ENCODE assay signal across 8 cellular contexts in the genomic region with DNA sequence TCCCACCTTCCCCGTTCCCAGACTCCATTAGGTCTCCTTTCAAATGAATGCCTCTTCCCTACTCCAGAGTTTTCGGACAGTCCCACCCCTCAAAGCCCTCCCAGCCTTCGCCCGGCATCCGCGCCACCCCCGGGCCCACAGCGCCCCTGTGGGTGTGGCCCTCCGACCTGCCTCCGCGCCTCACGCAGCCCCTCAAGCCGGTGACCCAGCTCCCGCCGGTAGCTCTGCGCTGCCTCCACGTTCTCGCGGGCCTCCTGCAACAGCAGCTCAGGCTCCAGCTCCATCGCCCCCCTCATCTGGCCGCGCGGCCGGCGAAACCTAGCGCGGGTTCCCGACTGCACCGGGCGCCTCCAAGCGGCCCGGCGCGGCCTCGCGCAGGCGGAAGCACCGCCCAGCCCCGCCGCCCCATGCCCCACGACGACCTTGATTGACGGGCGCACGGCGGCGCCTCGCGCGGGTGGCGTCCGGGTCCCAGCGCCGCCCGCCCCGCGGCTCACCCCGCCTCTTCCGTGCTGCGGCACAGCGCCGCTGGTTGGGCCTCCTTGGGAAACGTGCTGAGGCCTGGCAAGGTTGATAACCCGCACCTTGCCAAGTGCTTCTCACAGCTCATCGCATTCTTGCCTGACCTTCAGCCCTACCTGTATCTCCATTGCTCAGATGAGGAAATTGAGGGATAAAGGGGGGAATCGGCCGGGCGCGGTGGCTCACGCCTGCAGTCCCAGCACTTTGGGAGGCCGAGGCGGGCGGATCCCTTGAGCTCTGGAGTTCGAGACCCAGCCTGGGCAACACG. TPM values are rescaled to one million over a fixed set of nuclear protein-coding genes. Genes with fewer than 3 reads are reported as not detected.
DNase-seq lines count a peak whose midpoint lies in the region; ATAC-seq and TF ChIP-seq lines count a peak whose summit lies in the region.

A gene with protein sequence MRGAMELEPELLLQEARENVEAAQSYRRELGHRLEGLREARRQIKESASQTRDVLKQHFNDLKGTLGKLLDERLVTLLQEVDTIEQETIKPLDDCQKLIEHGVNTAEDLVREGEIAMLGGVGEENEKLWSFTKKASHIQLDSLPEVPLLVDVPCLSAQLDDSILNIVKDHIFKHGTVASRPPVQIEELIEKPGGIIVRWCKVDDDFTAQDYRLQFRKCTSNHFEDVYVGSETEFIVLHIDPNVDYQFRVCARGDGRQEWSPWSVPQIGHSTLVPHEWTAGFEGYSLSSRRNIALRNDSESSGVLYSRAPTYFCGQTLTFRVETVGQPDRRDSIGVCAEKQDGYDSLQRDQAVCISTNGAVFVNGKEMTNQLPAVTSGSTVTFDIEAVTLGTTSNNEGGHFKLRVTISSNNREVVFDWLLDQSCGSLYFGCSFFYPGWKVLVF (minus strand): TSS at position 337 of the 790 bp plus-strand sequence. CDS start 41 bp downstream, at position 296.

- H3F3A ChIP-seq in neural cell (ENCODE audit: insufficient read depth, low read length, poor library complexity, severe bottlenecking) = no peaks in the 10 kb centered on the region

- H3K27me3 ChIP-seq in H7 (ENCODE audit: control insufficient read depth, insufficient read depth, low read length) (no peaks in the 10 kb centered on the region), neural cell (ENCODE audit: insufficient read depth, low read depth, low read length) (no peaks in the 10 kb centered on the region)

- H3K9me3 ChIP-seq in ES-I3 (ENCODE audit: control insufficient read depth, insufficient read depth, low read length) = no peaks in the 10 kb centered on the region
- no peaks in the 10 kb centered on the region for H3K9me3 ChIP-seq in neural cell (ENCODE audit: low read length)

- peak; percentile 96 for ATAC-seq in stimulated activated naive CD8-positive, alpha-beta T cell treated with anti-CD3 and anti-CD28 coated beads, Interleukin-15, amount 100 ng/mL, for 72 hours

- H3K4me1 ChIP-seq in ES-I3 (ENCODE audit: insufficient read depth, low read length) = peaks cover 4% of the 10 kb centered on the region; the same call in 1 of the 2 replicates

- no peaks in the 10 kb centered on the region for H4K20me1 ChIP-seq in neural cell (ENCODE audit: insufficient read depth)

- peak within 1 kb of the TSS; percentile 66 for H2AFZ ChIP-seq in neural cell (ENCODE audit: low read depth, low read length)

- no peaks in the 10 kb centered on the region for H3K9me3 Mint-ChIP-seq in stimulated activated naive CD8-positive, alpha-beta T cell treated with anti-CD3 and anti-CD28 coated beads, Interleukin-15, amount 100 ng/mL, for 72 hours

- peak; percentile 40 for TF ChIP-seq EP300 in neural cell (conservative IDR thresholded peaks at IDR 0.05; ENCODE audit: poor library complexity, severe bottlenecking)

- H3K36me3 ChIP-seq in ES-I3 (ENCODE audit: insufficient read depth, low read length) = no peaks in the 10 kb centered on the region
- H3K36me3 ChIP-seq in H7 (replicated peaks; ENCODE audit: control insufficient read depth, insufficient read depth, low read length) = no peaks in the 10 kb centered on the region
- H3K36me3 ChIP-seq in neural cell (ENCODE audit: insufficient read depth, low read length) = no peaks in the 10 kb centered on the region

- peak within 1 kb of the TSS; percentile 86 for H3K4me3 ChIP-seq in H7 (ENCODE audit: insufficient read depth, low read depth, low read length)
- peak within 1 kb of the TSS; percentile 72 for H3K4me3 ChIP-seq in neural cell (ENCODE audit: low read length)

- H3K27ac ChIP-seq in neural cell (ENCODE audit: low read length) = peak within 1 kb of the TSS; percentile 51

- H3K4me2 ChIP-seq in neural cell (ENCODE audit: low read length) = peak within 1 kb of the TSS; percentile 88

- no peaks in the 10 kb centered on the region for H3K9me2 ChIP-seq in neural cell (ENCODE audit: insufficient read depth, low read length)

- no peaks in the 10 kb centered on the region for H3K27me3 Mint-ChIP-seq in stimulated activated naive CD8-positive, alpha-beta T cell treated with anti-CD3 and anti-CD28 coated beads, Interleukin-15, amount 100 ng/mL, for 72 hours

- H3K9ac ChIP-seq in ES-I3 (ENCODE audit: low read depth, low read length) (peak within 1 kb of the TSS; percentile 73), neural cell (ENCODE audit: low read length) (peak within 1 kb of the TSS; percentile 71)

- H3K4me3 Mint-ChIP-seq in stimulated activated naive CD8-positive, alpha-beta T cell treated with anti-CD3 and anti-CD28 coated beads, Interleukin-15, amount 100 ng/mL, for 72 hours = peak within 1 kb of the TSS; percentile 87 to 94

- TF ChIP-seq CTCF in neural cell (IDR thresholded peaks at IDR 0.05; ENCODE audit: poor library complexity, severe bottlenecking) = peak; percentile 78

- TF ChIP-seq RAD21 in neural cell (conservative IDR thresholded peaks at IDR 0.05) = peak; percentile 73

- peaks cover 42% of the 10 kb centered on the region for H3K4me1 Mint-ChIP-seq in stimulated activated naive CD8-positive, alpha-beta T cell treated with anti-CD3 and anti-CD28 coated beads, Interleukin-15, amount 100 ng/mL, for 72 hours

- H3K27ac Mint-ChIP-seq in stimulated activated naive CD8-positive, alpha-beta T cell treated with anti-CD3 and anti-CD28 coated beads, Interleukin-15, amount 100 ng/mL, for 72 hours = peak within 1 kb of the TSS; percentile 92 to 94

- peaks cover 10% of the 10 kb centered on the region for H3K79me2 ChIP-seq in neural cell (replicated peaks; ENCODE audit: insufficient read depth, low read length)

- DNase-seq in H7 (peak; percentile 99), M059J (ENCODE audit: low read depth) (peak; percentile 85), SHP77 (lab: John Stamatoyannopoulos, UW) (peak; percentile 87 to 89), fibroblast of the conjunctiva (ENCODE audit: low read depth) (peak; percentile 78)
- peak; percentile 88 for DNase-seq in activated effector memory CD4-positive, alpha-beta T cell treated with Interleukin-2 at 50 U/mL for 16 hours
- peak; percentile 94 to 95 for DNase-seq in stimulated activated naive CD8-positive, alpha-beta T cell treated with anti-CD3 and anti-CD28 coated beads, Interleukin-15, amount 100 ng/mL, for 72 hours

TF ChIP-seq in neural cell, 6 proteins besides CTCF, POLR2A, EP300 and RAD21:
- TF ChIP-seq EZH2 (IDR thresholded peaks at IDR 0.05; ENCODE audit: borderline replicate concordance, insufficient read depth, low read length, poor library complexity, severe bottlenecking) (no peak), MXI1 (conservative IDR thresholded peaks at IDR 0.05; ENCODE audit: poor library complexity, severe bottlenecking) (peak; percentile 84), TAF1 (IDR thresholded peaks at IDR 0.05; ENCODE audit: low read depth) (peak; percentile 64), SMC3 (conservative IDR thresholded peaks at IDR 0.05; ENCODE audit: poor library complexity) (peak; percentile 70), POLR2AphosphoS5 (IDR thresholded peaks at IDR 0.05) (peak; percentile 65)
- TF ChIP-seq, protein P1, sequence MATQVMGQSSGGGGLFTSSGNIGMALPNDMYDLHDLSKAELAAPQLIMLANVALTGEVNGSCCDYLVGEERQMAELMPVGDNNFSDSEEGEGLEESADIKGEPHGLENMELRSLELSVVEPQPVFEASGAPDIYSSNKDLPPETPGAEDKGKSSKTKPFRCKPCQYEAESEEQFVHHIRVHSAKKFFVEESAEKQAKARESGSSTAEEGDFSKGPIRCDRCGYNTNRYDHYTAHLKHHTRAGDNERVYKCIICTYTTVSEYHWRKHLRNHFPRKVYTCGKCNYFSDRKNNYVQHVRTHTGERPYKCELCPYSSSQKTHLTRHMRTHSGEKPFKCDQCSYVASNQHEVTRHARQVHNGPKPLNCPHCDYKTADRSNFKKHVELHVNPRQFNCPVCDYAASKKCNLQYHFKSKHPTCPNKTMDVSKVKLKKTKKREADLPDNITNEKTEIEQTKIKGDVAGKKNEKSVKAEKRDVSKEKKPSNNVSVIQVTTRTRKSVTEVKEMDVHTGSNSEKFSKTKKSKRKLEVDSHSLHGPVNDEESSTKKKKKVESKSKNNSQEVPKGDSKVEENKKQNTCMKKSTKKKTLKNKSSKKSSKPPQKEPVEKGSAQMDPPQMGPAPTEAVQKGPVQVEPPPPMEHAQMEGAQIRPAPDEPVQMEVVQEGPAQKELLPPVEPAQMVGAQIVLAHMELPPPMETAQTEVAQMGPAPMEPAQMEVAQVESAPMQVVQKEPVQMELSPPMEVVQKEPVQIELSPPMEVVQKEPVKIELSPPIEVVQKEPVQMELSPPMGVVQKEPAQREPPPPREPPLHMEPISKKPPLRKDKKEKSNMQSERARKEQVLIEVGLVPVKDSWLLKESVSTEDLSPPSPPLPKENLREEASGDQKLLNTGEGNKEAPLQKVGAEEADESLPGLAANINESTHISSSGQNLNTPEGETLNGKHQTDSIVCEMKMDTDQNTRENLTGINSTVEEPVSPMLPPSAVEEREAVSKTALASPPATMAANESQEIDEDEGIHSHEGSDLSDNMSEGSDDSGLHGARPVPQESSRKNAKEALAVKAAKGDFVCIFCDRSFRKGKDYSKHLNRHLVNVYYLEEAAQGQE (IDR thresholded peaks at IDR 0.05; ENCODE audit: borderline replicate concordance) = no peak

RNA-seq across cellular contexts. Expression of the gene that starts here (rescaled TPM):
- 18.4 and 22.5 TPM in 2 replicates for total RNA-seq in H7 (2014; rRNA removed; shearing (Covaris generic))
- 8.1 and 13.1 TPM in 2 replicates for total RNA-seq in M059J (2014; rRNA removed; shearing (Covaris generic))
- polyA plus RNA-seq in neural cell = 6.7 and 8.3 TPM in 2 replicates
- polyA minus RNA-seq in neural cell = 7.1 and 8.8 TPM in 2 replicates

Comparison
In these comparisons a context has a peak if more than half of its experiments do, and no peak if none do; other contexts are left out.
1. Peak in every context shown above with its lines: DNase-seq, ATAC-seq, H3K4me3 ChIP-seq and H3K27ac ChIP-seq.